ENCODE assay signal across 36 cellular contexts in genomic region chr1:210027994-210028393, GRCh38.
"Had no signal": no experiment of that assay in that cellular context is flagged by ENCODE, and none has a peak within 500 bp of the region (broad histone marks: within the 10 kb centered on the region; RNA-seq: fewer than 3 reads in every experiment).

No MANE protein-coding gene starts in this region.

- H3K9me3 ChIP-seq: MG63 had no signal

- H3K36me3 ChIP-seq: MG63 had no signal

- H3K4me3 ChIP-seq: MG63 had no signal

- DNase-seq: Kasumi-1, MG63, MM.1S, MV-4-11, NCI-H1048, NCI-H1092, NCI-H1092 treated with DMSO at 0.1 percent for 48 hours, NCI-H1105, NCI-H1105 treated with DMSO at 0.1 percent for 48 hours, NCI-H1417, NCI-H1417 treated with DMSO at 0.1 percent for 48 hours, NCI-H1436, NCI-H1436 treated with DMSO at 0.1 percent for 48 hours, NCI-H146, NCI-H1694, NCI-H1694 treated with DMSO at 0.1 percent for 48 hours, NCI-H187, NCI-H187 treated with DMSO at 0.1 percent for 48 hours, NCI-H1930, NCI-H2029, NCI-H2029 treated with DMSO at 0.1 percent for 48 hours, NCI-H2081, NCI-H2081 treated with DMSO at 0.1 percent for 48 hours, NCI-H2107, NCI-H2171, NCI-H2171 treated with DMSO at 0.1 percent for 48 hours, NCI-H2227 treated with DMSO at 0.1 percent for 48 hours, NCI-H226, NCI-H345, NCI-H446, NCI-H446 treated with DMSO at 0.1 percent for 48 hours, NCI-H510A, NCI-H510A treated with DMSO at 0.1 percent for 48 hours, NCI-H524, NCI-H524 treated with DMSO at 0.1 percent for 48 hours, NCI-H526 had no signal
